ENCODE assay signal across 8 cellular contexts in genomic region chr15:41116116-41116871, GRCh38. TPM values are rescaled to one million over a fixed set of nuclear protein-coding genes. Genes with fewer than 3 reads are reported as not detected.
DNase-seq lines count a peak whose midpoint lies in the region; ATAC-seq and TF ChIP-seq lines count a peak whose summit lies in the region.

Gene INO80, minus strand, starts transcription at chr15:41116280. Its CDS starts 19,970 bp downstream, at chr15:41096310.

- H3K36me3 ChIP-seq in BJ (ENCODE audit: control insufficient read depth, insufficient read depth, low read length) = no peaks in the 10 kb centered on the region

- ATAC-seq in GM19328 (IDR thresholded peaks at IDR 0.05; ENCODE audit: unreplicated experiment) = peak; percentile 68
- ATAC-seq in HG03520 (IDR thresholded peaks at IDR 0.05; ENCODE audit: unreplicated experiment) = peak; percentile 65
- peak; percentile 87 for ATAC-seq in left lobe of liver

- intact Hi-C loops in dendritic cell treated with granulocyte-macrophage colony-stimulating factor and Interleukin-4, amounts not matched to agents 40 ng/mL and 50 ng/mL, for 4 days (cut with micrococcal nuclease) = loop anchor here (1.0 kb wide), 1 partner anchor 115 kb away; the partner anchor contains the start of gene CHP1

- peaks cover 26% of the 10 kb centered on the region for H3K4me1 Mint-ChIP-seq in dendritic cell treated with granulocyte-macrophage colony-stimulating factor and Interleukin-4, amounts not matched to agents 40 ng/mL and 50 ng/mL, for 4 days (ENCODE audit: low read depth)

- peak within 1 kb of the TSS; percentile 94 for H3K4me3 ChIP-seq in BJ (ENCODE audit: low read depth, low read length)

- no peak for TF ChIP-seq CTCF in BJ (IDR thresholded peaks at IDR 0.05; ENCODE audit: insufficient read depth, low read depth, low read length)

- CTCF ChIA-PET in BJ (lab: Yijun Ruan, JAX) = interaction anchor here (1.1 to 3.4 kb wide), 3 partner anchors 69 to 221 kb away, joined by 3 to 11 read pairs (median 8); no protein-coding TSS in a partner anchor

- H3K4me3 Mint-ChIP-seq in dendritic cell treated with granulocyte-macrophage colony-stimulating factor and Interleukin-4, amounts not matched to agents 40 ng/mL and 50 ng/mL, for 4 days = peak within 1 kb of the TSS; percentile 98

- no peaks in the 10 kb centered on the region for H3K9me3 Mint-ChIP-seq in dendritic cell treated with granulocyte-macrophage colony-stimulating factor and Interleukin-4, amounts not matched to agents 40 ng/mL and 50 ng/mL, for 4 days

- no peaks in the 10 kb centered on the region for H3K27me3 ChIP-seq in BJ (ENCODE audit: control insufficient read depth, insufficient read depth, low read length)

- DNase-seq in BJ (ENCODE audit: low read depth) (peak; percentile 82), NCI-H748 (lab: John Stamatoyannopoulos, UW; ENCODE audit: unreplicated experiment) (peak; percentile 97), left lobe of liver (ENCODE audit: low spot score) (peak; percentile 98)
- peak; percentile 95 for DNase-seq in activated CD4-positive, alpha-beta T cell treated with anti-CD3 and anti-CD28 coated beads, Interleukin-2, amount 50 U/mL, for 1 hour
- DNase-seq in stimulated activated CD4-positive, alpha-beta T cell treated with anti-CD3 and anti-CD28 coated beads, Interleukin-2, amount 100 ng/mL, for 4 hours (ENCODE audit: low read depth) = peak; percentile 95

- H3K27ac Mint-ChIP-seq in dendritic cell treated with granulocyte-macrophage colony-stimulating factor and Interleukin-4, amounts not matched to agents 40 ng/mL and 50 ng/mL, for 4 days = peak within 1 kb of the TSS; percentile 100

- POLR2A ChIA-PET in BJ (lab: Charles Lee) = interaction anchor here (0.6 to 0.7 kb wide), 4 partner anchors 12 to 170 kb away, joined by 3 to 15 read pairs (median 6); no protein-coding TSS in a partner anchor

- H3K36me3 Mint-ChIP-seq in dendritic cell treated with granulocyte-macrophage colony-stimulating factor and Interleukin-4, amounts not matched to agents 40 ng/mL and 50 ng/mL, for 4 days (ENCODE audit: low read depth) = peaks cover 30% of the 10 kb centered on the region

- peaks cover 2% of the 10 kb centered on the region for H3K27me3 Mint-ChIP-seq in dendritic cell treated with granulocyte-macrophage colony-stimulating factor and Interleukin-4, amounts not matched to agents 40 ng/mL and 50 ng/mL, for 4 days

RNA-seq across cellular contexts. Expression of gene INO80, which starts in this region (rescaled TPM):
- 4.3 and 5.2 TPM in 2 replicates for polyA plus RNA-seq in BJ (2011; rRNA removed)
- polyA minus RNA-seq in BJ (2011; rRNA and poly(A)+ RNA removed) = 10.8 and 14.8 TPM in 2 replicates
- total RNA-seq in left lobe of liver = 10.4 TPM

Comparison
In these comparisons a context has a peak if more than half of its experiments do, and no peak if none do; other contexts are left out.
1. Peak in every context shown above with its lines: DNase-seq, ATAC-seq and H3K4me3 ChIP-seq.